12 cellular contexts compared by ENCODE assay signal in genomic region chr16:81608515-81609209, GRCh38.
DNase-seq lines count a peak whose midpoint lies in the region; ATAC-seq and TF ChIP-seq lines count a peak whose summit lies in the region.
"Had no signal": no experiment of that assay in that cellular context is flagged by ENCODE, and none has a peak within 500 bp of the region (broad histone marks: within the 10 kb centered on the region; RNA-seq: fewer than 3 reads in every experiment).

No MANE protein-coding gene starts in this region.

- H3K4me1 Mint-ChIP-seq in CD4-positive, CD25-positive, alpha-beta regulatory T cell: peaks cover 4 to 11% (median 7%) of the 10 kb centered on the region in 4 donors
- peaks cover 37% of the 10 kb centered on the region for H3K4me1 Mint-ChIP-seq in chondrocyte (ENCODE audit: low read depth)
- H3K4me1 Mint-ChIP-seq in nephron: peaks cover 67% of the 10 kb centered on the region

- no peaks in the 10 kb centered on the region for H3K27me3 Mint-ChIP-seq in CD4-positive, CD25-positive, alpha-beta regulatory T cell
- no peaks in the 10 kb centered on the region for H3K27me3 Mint-ChIP-seq in chondrocyte (ENCODE audit: low read depth)
- H3K27me3 Mint-ChIP-seq in nephron (ENCODE audit: low read depth): no peaks in the 10 kb centered on the region

- in situ Hi-C loops in G401 (cut with HindIII; ENCODE audit: low sequenced_read_pairs): no loop called here

- ATAC-seq in CD4-positive, CD25-positive, alpha-beta regulatory T cell (ENCODE audit: low read depth in 2 of 2): no peak
- ATAC-seq in HG03432 (IDR thresholded peaks at IDR 0.05; ENCODE audit: unreplicated experiment): peak; percentile 54
- ATAC-seq in HG03521 (IDR thresholded peaks at IDR 0.05; ENCODE audit: unreplicated experiment): no peak

- no peaks in the 10 kb centered on the region for H3K27me3 ChIP-seq in CD4-positive, CD25-positive, alpha-beta regulatory T cell (ENCODE audit: control insufficient read depth, insufficient read depth, low read length)
- H3K27me3 ChIP-seq: SJSA1 had no signal

- H3K27ac Mint-ChIP-seq in CD4-positive, CD25-positive, alpha-beta regulatory T cell: peak overlapping the region in 2 of 3 donors; percentile 20 to 70
- peak overlapping the region; percentile 66 for H3K27ac Mint-ChIP-seq in chondrocyte (ENCODE audit: unreplicated experiment)
- peak overlapping the region in 2 of 3 experiments; percentile 41 to 57 for H3K27ac Mint-ChIP-seq in nephron

- peaks cover 14% of the 10 kb centered on the region for H3K36me3 ChIP-seq in CD4-positive, CD25-positive, alpha-beta regulatory T cell (ENCODE audit: control insufficient read depth, insufficient read depth, low read length)

- no peaks in the 10 kb centered on the region for H3K9me3 Mint-ChIP-seq in CD4-positive, CD25-positive, alpha-beta regulatory T cell
- H3K9me3 Mint-ChIP-seq in chondrocyte (ENCODE audit: low read depth) (no peaks in the 10 kb centered on the region), nephron (no peaks in the 10 kb centered on the region)
- H3K9me3 Mint-ChIP-seq: endodermal cell had no signal

- H3K27ac ChIP-seq in CD4-positive, CD25-positive, alpha-beta regulatory T cell (ENCODE audit: insufficient read depth, low read length, poor library complexity, severe bottlenecking): no peak overlapping the region
- H3K27ac ChIP-seq: SJSA1 had no signal

- no peak overlapping the region for H3K4me3 Mint-ChIP-seq in CD4-positive, CD25-positive, alpha-beta regulatory T cell
- H3K4me3 Mint-ChIP-seq in chondrocyte (ENCODE audit: unreplicated experiment) (no peak overlapping the region), nephron (no peak overlapping the region)
- H3K4me3 Mint-ChIP-seq: endodermal cell had no signal

- no peak for DNase-seq in CD4-positive, CD25-positive, alpha-beta regulatory T cell
- DNase-seq in chondrocyte (ENCODE audit: low spot score) (no peak), NCI-H2171 (lab: John Stamatoyannopoulos, UW) (no peak), KG1 (lab: John Stamatoyannopoulos, UW) (no peak), G401 (ENCODE audit: low spot score) (no peak)
- DNase-seq: activated CD8-positive, alpha-beta memory T cell treated with anti-CD3 and anti-CD28 coated beads, Interleukin-2, amount 50 U/mL, for 4 hours; DND-41; endodermal cell had no signal

- TF ChIP-seq CTCF in chondrocyte (IDR thresholded peaks at IDR 0.05) (no peak), nephron (IDR thresholded peaks at IDR 0.05; ENCODE audit: unreplicated experiment in 3 of 3) (no peak)

- no peak overlapping the region for H3K4me3 ChIP-seq in CD4-positive, CD25-positive, alpha-beta regulatory T cell (ENCODE audit: low read depth, low read length)
- H3K4me3 ChIP-seq: SJSA1 had no signal

- H3K9me3 ChIP-seq in CD4-positive, CD25-positive, alpha-beta regulatory T cell (ENCODE audit: control insufficient read depth in 2 of 2, low read length in 2 of 2): no peaks in the 10 kb centered on the region
- H3K9me3 ChIP-seq: SJSA1 had no signal

- H3K36me3 Mint-ChIP-seq in CD4-positive, CD25-positive, alpha-beta regulatory T cell: peaks cover 18% of the 10 kb centered on the region
- H3K36me3 Mint-ChIP-seq in chondrocyte (ENCODE audit: low read depth) (no peaks in the 10 kb centered on the region), nephron (ENCODE audit: low read depth) (peaks cover 17% of the 10 kb centered on the region)

- no peaks in the 10 kb centered on the region for H3K4me1 ChIP-seq in CD4-positive, CD25-positive, alpha-beta regulatory T cell (ENCODE audit: control insufficient read depth, insufficient read depth, low read length, poor library complexity, severe bottlenecking)
